In the genomic region with DNA sequence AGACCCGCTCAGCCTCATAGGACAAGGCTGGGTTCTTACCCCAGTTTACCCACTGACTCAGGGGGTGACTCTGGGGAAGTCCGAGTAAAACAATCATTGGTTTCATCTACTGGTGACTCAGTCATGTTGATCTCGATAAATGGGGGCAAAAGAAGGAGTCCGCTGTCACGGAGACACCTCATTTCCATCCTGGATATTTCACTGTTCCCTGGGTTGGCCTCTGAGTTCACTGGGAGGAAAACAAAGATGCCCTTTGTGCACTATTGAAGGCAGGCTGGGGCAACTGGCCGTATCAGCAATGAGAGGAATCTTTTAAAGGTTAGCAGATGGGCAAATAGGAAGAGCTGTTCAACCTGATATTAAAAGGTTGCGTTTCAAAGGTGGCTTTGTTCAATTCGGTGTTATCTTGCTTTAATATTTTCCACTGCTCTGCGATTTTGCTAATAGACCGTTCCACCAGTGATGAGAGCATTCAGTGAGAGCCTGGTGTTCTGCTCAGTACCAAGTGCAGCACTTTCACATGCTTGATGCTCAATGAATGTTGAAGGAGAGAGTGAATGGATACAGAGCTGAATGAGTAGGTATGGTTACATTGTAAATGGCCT, we compare ENCODE assay signal across 1 cellular context.
TF ChIP-seq lines count a peak whose summit lies in the region.

No MANE protein-coding gene starts in this region.

TF ChIP-seq in HepG2, 621 proteins besides CTCF, POLR2A, EP300 and RAD21 (continued from another document and continues in another):
- TF ChIP-seq, protein P1, sequence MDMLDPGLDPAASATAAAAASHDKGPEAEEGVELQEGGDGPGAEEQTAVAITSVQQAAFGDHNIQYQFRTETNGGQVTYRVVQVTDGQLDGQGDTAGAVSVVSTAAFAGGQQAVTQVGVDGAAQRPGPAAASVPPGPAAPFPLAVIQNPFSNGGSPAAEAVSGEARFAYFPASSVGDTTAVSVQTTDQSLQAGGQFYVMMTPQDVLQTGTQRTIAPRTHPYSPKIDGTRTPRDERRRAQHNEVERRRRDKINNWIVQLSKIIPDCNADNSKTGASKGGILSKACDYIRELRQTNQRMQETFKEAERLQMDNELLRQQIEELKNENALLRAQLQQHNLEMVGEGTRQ (IDR thresholded peaks at IDR 0.05; ENCODE audit: low read depth, low read length) = no peak
- TF ChIP-seq, protein P1 (CRISPR knock-in tag; IDR thresholded peaks at IDR 0.05; ENCODE audit: borderline replicate concordance) = no peak
- TF ChIP-seq NAIF1 (CRISPR knock-in tag; IDR thresholded peaks at IDR 0.05; ENCODE audit: borderline replicate concordance) = peak; percentile 29; the same call in 1 of the 2 replicates
- TF ChIP-seq, protein P2, sequence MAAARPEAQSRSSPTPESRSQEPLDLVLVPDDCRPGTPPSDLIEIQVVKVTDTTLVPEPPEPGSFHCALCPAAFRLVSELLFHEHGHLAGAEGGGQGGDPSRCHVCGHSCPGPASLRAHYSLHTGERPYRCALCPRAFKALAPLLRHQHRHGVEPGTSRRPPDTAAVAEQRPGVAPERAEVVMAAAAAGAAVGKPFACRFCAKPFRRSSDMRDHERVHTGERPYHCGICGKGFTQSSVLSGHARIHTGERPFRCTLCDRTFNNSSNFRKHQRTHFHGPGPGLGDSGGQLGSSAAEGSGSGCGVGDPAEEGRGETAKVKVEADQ (CRISPR knock-in tag; IDR thresholded peaks at IDR 0.05; ENCODE audit: borderline replicate concordance) = no peak
- TF ChIP-seq, protein P3, sequence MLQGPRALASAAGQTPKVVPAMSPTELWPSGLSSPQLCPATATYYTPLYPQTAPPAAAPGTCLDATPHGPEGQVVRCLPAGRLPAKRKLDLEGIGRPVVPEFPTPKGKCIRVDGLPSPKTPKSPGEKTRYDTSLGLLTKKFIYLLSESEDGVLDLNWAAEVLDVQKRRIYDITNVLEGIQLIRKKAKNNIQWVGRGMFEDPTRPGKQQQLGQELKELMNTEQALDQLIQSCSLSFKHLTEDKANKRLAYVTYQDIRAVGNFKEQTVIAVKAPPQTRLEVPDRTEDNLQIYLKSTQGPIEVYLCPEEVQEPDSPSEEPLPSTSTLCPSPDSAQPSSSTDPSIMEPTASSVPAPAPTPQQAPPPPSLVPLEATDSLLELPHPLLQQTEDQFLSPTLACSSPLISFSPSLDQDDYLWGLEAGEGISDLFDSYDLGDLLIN (CRISPR knock-in tag; IDR thresholded peaks at IDR 0.05; ENCODE audit: borderline replicate concordance) = no peak
- 0 out of 2 replicates have a peak, but pooled peaks have one; percentile 60 for TF ChIP-seq TP53 (CRISPR knock-in tag; conservative IDR thresholded peaks at IDR 0.05)
- TF ChIP-seq ZSCAN12 (CRISPR knock-in tag; IDR thresholded peaks at IDR 0.05) = 0 out of 2 replicates have a peak, but pooled peaks have one; percentile 66
- TF ChIP-seq NFYC (CRISPR knock-in tag; IDR thresholded peaks at IDR 0.05) = no peak
- TF ChIP-seq, protein P4, sequence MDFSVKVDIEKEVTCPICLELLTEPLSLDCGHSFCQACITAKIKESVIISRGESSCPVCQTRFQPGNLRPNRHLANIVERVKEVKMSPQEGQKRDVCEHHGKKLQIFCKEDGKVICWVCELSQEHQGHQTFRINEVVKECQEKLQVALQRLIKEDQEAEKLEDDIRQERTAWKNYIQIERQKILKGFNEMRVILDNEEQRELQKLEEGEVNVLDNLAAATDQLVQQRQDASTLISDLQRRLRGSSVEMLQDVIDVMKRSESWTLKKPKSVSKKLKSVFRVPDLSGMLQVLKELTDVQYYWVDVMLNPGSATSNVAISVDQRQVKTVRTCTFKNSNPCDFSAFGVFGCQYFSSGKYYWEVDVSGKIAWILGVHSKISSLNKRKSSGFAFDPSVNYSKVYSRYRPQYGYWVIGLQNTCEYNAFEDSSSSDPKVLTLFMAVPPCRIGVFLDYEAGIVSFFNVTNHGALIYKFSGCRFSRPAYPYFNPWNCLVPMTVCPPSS (IDR thresholded peaks at IDR 0.05) = no peak
- no peak for TF ChIP-seq ZNF337 (CRISPR knock-in tag; IDR thresholded peaks at IDR 0.05; ENCODE audit: borderline replicate concordance, low read depth)
- no peak for TF ChIP-seq ZFYVE20 (CRISPR knock-in tag; IDR thresholded peaks at IDR 0.05; ENCODE audit: borderline replicate concordance, low read depth)
- peak; percentile 17; the same call in 1 of the 3 replicates for TF ChIP-seq MXI1 (IDR thresholded peaks at IDR 0.05; ENCODE audit: borderline replicate concordance, low read depth, low read length)
- TF ChIP-seq NFE2 (CRISPR knock-in tag; IDR thresholded peaks at IDR 0.05) = no peak
- no peak; the same call in 1 of the 2 replicates for TF ChIP-seq NKX3-1 (CRISPR knock-in tag; IDR thresholded peaks at IDR 0.05)
- peak; percentile 66 for TF ChIP-seq FOXA3 (CRISPR knock-in tag; IDR thresholded peaks at IDR 0.05)
- TF ChIP-seq, protein P5, sequence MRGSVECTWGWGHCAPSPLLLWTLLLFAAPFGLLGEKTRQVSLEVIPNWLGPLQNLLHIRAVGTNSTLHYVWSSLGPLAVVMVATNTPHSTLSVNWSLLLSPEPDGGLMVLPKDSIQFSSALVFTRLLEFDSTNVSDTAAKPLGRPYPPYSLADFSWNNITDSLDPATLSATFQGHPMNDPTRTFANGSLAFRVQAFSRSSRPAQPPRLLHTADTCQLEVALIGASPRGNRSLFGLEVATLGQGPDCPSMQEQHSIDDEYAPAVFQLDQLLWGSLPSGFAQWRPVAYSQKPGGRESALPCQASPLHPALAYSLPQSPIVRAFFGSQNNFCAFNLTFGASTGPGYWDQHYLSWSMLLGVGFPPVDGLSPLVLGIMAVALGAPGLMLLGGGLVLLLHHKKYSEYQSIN (CRISPR knock-in tag; IDR thresholded peaks at IDR 0.05; ENCODE audit: borderline replicate concordance) = no peak
- peak; percentile 94 for TF ChIP-seq PHF21A (CRISPR knock-in tag; IDR thresholded peaks at IDR 0.05)
- TF ChIP-seq, protein P6, sequence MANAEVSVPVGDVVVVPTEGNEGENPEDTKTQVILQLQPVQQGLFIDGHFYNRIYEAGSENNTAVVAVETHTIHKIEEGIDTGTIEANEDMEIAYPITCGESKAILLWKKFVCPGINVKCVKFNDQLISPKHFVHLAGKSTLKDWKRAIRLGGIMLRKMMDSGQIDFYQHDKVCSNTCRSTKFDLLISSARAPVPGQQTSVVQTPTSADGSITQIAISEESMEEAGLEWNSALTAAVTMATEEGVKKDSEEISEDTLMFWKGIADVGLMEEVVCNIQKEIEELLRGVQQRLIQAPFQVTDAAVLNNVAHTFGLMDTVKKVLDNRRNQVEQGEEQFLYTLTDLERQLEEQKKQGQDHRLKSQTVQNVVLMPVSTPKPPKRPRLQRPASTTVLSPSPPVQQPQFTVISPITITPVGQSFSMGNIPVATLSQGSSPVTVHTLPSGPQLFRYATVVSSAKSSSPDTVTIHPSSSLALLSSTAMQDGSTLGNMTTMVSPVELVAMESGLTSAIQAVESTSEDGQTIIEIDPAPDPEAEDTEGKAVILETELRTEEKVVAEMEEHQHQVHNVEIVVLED (CRISPR knock-in tag; IDR thresholded peaks at IDR 0.05; ENCODE audit: borderline replicate concordance) = 0 out of 2 replicates have a peak, but pooled peaks have one; percentile 26
- TF ChIP-seq, protein P7, sequence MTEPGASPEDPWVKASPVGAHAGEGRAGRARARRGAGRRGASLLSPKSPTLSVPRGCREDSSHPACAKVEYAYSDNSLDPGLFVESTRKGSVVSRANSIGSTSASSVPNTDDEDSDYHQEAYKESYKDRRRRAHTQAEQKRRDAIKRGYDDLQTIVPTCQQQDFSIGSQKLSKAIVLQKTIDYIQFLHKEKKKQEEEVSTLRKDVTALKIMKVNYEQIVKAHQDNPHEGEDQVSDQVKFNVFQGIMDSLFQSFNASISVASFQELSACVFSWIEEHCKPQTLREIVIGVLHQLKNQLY (CRISPR knock-in tag; IDR thresholded peaks at IDR 0.05) = peak; percentile 68; the same call in 1 of the 2 replicates
- peak; percentile 26; the same call in 1 of the 2 replicates for TF ChIP-seq SP4 (CRISPR knock-in tag; IDR thresholded peaks at IDR 0.05)
- TF ChIP-seq REL (CRISPR knock-in tag; conservative IDR thresholded peaks at IDR 0.05) = no peak
- TF ChIP-seq FIP1L1 (IDR thresholded peaks at IDR 0.05; ENCODE audit: borderline replicate concordance, insufficient read depth, low read depth, low read length) = no peak
- no peak for TF ChIP-seq SRSF1 (optimal IDR thresholded peaks at IDR 0.05; ENCODE audit: low read depth, low read length)
- TF ChIP-seq HOXD1 (CRISPR knock-in tag; IDR thresholded peaks at IDR 0.05) = no peak; the same call in 1 of the 2 replicates
- TF ChIP-seq, protein P8, sequence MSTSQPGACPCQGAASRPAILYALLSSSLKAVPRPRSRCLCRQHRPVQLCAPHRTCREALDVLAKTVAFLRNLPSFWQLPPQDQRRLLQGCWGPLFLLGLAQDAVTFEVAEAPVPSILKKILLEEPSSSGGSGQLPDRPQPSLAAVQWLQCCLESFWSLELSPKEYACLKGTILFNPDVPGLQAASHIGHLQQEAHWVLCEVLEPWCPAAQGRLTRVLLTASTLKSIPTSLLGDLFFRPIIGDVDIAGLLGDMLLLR (CRISPR knock-in tag; IDR thresholded peaks at IDR 0.05) = no peak
- TF ChIP-seq MTF1 (CRISPR knock-in tag; IDR thresholded peaks at IDR 0.05) = no peak
- TF ChIP-seq TCF7 (IDR thresholded peaks at IDR 0.05; ENCODE audit: low read depth) = peak; percentile 69
- TF ChIP-seq, protein P9, sequence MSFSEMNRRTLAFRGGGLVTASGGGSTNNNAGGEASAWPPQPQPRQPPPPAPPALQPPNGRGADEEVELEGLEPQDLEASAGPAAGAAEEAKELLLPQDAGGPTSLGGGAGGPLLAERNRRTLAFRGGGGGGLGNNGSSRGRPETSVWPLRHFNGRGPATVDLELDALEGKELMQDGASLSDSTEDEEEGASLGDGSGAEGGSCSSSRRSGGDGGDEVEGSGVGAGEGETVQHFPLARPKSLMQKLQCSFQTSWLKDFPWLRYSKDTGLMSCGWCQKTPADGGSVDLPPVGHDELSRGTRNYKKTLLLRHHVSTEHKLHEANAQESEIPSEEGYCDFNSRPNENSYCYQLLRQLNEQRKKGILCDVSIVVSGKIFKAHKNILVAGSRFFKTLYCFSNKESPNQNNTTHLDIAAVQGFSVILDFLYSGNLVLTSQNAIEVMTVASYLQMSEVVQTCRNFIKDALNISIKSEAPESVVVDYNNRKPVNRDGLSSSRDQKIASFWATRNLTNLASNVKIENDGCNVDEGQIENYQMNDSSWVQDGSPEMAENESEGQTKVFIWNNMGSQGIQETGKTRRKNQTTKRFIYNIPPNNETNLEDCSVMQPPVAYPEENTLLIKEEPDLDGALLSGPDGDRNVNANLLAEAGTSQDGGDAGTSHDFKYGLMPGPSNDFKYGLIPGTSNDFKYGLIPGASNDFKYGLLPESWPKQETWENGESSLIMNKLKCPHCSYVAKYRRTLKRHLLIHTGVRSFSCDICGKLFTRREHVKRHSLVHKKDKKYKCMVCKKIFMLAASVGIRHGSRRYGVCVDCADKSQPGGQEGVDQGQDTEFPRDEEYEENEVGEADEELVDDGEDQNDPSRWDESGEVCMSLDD (CRISPR knock-in tag; IDR thresholded peaks at IDR 0.05; ENCODE audit: borderline replicate concordance) = peak; percentile 88; the same call in 1 of the 2 replicates
- TF ChIP-seq ZNF703 (CRISPR knock-in tag; IDR thresholded peaks at IDR 0.05; ENCODE audit: borderline replicate concordance) = no peak
- TF ChIP-seq, protein P10, sequence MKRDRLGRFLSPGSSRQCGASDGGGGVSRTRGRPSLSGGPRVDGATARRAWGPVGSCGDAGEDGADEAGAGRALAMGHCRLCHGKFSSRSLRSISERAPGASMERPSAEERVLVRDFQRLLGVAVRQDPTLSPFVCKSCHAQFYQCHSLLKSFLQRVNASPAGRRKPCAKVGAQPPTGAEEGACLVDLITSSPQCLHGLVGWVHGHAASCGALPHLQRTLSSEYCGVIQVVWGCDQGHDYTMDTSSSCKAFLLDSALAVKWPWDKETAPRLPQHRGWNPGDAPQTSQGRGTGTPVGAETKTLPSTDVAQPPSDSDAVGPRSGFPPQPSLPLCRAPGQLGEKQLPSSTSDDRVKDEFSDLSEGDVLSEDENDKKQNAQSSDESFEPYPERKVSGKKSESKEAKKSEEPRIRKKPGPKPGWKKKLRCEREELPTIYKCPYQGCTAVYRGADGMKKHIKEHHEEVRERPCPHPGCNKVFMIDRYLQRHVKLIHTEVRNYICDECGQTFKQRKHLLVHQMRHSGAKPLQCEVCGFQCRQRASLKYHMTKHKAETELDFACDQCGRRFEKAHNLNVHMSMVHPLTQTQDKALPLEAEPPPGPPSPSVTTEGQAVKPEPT (CRISPR knock-in tag; IDR thresholded peaks at IDR 0.05; ENCODE audit: low read depth) = no peak
- no peak for TF ChIP-seq TBL1XR1 (IDR thresholded peaks at IDR 0.05; ENCODE audit: borderline replicate concordance, low read length, partially characterized antibody)
- peak; percentile 84; the same call in 1 of the 2 replicates for TF ChIP-seq SMAD3 (CRISPR knock-in tag; IDR thresholded peaks at IDR 0.05)
- TF ChIP-seq, protein P11, sequence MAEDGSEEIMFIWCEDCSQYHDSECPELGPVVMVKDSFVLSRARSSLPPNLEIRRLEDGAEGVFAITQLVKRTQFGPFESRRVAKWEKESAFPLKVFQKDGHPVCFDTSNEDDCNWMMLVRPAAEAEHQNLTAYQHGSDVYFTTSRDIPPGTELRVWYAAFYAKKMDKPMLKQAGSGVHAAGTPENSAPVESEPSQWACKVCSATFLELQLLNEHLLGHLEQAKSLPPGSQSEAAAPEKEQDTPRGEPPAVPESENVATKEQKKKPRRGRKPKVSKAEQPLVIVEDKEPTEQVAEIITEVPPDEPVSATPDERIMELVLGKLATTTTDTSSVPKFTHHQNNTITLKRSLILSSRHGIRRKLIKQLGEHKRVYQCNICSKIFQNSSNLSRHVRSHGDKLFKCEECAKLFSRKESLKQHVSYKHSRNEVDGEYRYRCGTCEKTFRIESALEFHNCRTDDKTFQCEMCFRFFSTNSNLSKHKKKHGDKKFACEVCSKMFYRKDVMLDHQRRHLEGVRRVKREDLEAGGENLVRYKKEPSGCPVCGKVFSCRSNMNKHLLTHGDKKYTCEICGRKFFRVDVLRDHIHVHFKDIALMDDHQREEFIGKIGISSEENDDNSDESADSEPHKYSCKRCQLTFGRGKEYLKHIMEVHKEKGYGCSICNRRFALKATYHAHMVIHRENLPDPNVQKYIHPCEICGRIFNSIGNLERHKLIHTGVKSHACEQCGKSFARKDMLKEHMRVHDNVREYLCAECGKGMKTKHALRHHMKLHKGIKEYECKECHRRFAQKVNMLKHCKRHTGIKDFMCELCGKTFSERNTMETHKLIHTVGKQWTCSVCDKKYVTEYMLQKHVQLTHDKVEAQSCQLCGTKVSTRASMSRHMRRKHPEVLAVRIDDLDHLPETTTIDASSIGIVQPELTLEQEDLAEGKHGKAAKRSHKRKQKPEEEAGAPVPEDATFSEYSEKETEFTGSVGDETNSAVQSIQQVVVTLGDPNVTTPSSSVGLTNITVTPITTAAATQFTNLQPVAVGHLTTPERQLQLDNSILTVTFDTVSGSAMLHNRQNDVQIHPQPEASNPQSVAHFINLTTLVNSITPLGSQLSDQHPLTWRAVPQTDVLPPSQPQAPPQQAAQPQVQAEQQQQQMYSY (CRISPR knock-in tag; IDR thresholded peaks at IDR 0.05) = no peak
- TF ChIP-seq ESRRA (CRISPR knock-in tag; IDR thresholded peaks at IDR 0.05; ENCODE audit: low read depth) = peak; percentile 81; the same call in 1 of the 2 replicates
- TF ChIP-seq SIN3A (IDR thresholded peaks at IDR 0.05; ENCODE audit: borderline replicate concordance, low read depth, low read length) = no peak
